In genomic region chr6:9126845-9127560, GRCh38 we compare ENCODE assay signal across 1 cellular context.
TF ChIP-seq lines count a peak whose summit lies in the region.

No MANE protein-coding gene starts in this region.

TF ChIP-seq in IMR-90, 13 proteins besides CTCF, POLR2A, EP300 and RAD21 (continued from another document):
- TF ChIP-seq BHLHE40 (IDR thresholded peaks at IDR 0.05; ENCODE audit: low read depth, low read length) (peak; percentile 57; the same call in 1 of the 2 replicates), RCOR1 (IDR thresholded peaks at IDR 0.05; ENCODE audit: insufficient replicate concordance, low read length) (no peak), RFX5 (IDR thresholded peaks at IDR 0.05; ENCODE audit: low read depth, low read length) (no peak), SMC3 (IDR thresholded peaks at IDR 0.05; ENCODE audit: low read depth, low read length) (no peak), CEBPB (IDR thresholded peaks at IDR 0.05; ENCODE audit: low read depth, low read length) (peak; percentile 35; the same call in 1 of the 2 replicates), NFE2L2 (IDR thresholded peaks at IDR 0.05; ENCODE audit: low read depth, low read length) (0 out of 2 replicates have a peak, but pooled peaks have one; percentile 27), MXI1 (IDR thresholded peaks at IDR 0.05; ENCODE audit: borderline replicate concordance, low read depth, low read length) (no peak), FOS (IDR thresholded peaks at IDR 0.05; ENCODE audit: low read depth, low read length) (peak; percentile 99), MAFK (IDR thresholded peaks at IDR 0.05; ENCODE audit: low read depth, low read length) (0 out of 2 replicates have a peak, but pooled peaks have one; percentile 33), CHD1 (IDR thresholded peaks at IDR 0.05; ENCODE audit: low read depth, low read length) (no peak), MAZ (IDR thresholded peaks at IDR 0.05; ENCODE audit: borderline replicate concordance, low read depth, low read length) (no peak)
- TF ChIP-seq, protein P1, sequence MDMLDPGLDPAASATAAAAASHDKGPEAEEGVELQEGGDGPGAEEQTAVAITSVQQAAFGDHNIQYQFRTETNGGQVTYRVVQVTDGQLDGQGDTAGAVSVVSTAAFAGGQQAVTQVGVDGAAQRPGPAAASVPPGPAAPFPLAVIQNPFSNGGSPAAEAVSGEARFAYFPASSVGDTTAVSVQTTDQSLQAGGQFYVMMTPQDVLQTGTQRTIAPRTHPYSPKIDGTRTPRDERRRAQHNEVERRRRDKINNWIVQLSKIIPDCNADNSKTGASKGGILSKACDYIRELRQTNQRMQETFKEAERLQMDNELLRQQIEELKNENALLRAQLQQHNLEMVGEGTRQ (IDR thresholded peaks at IDR 0.05; ENCODE audit: low read depth, low read length), result no peak
